Comparison of ENCODE assay signal across 19 cellular contexts in the genomic region with DNA sequence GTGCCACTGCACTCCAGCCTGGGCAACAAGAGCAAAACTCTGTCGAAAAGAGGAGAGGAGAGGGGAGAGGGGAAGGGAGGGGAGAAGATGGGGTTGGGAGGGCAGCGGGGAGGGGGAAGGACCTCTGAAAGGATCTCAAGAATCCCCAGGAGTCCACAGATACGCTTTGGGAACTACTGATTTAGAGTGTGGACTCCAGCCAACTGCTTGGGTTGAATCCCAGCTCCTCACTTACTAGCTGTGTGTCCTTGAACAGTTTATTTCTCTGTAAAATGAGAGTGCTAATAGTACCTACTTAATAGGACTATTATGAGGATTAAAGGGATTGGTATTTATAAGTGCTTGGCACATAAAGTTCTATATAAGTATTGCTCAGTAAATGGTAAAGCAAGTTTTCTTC.
"Had no signal": no experiment of that assay in that cellular context is flagged by ENCODE, and none has a peak within 500 bp of the region (broad histone marks: within the 10 kb centered on the region; RNA-seq: fewer than 3 reads in every experiment).

No MANE protein-coding gene starts in this region.

- H3K4me3 ChIP-seq: adrenal gland, ascending aorta, colonic mucosa, dorsolateral prefrontal cortex, esophagus muscularis mucosa, heart left ventricle, sigmoid colon, smooth muscle cell, upper lobe of right lung had no signal

- H3K27me3 Mint-ChIP-seq: activated naive CD8-positive, alpha-beta T cell; activated T-cell treated with anti-CD3 and anti-CD28 coated beads, Interleukin-2, amount 50 U/mL, for 24 hours; activated T-helper 17 cell treated with anti-CD3 and anti-CD28 coated beads, Interleukin-2, amount 50 U/mL, for 72 hours; effector memory CD8-positive, alpha-beta T cell; naive B cell had no signal

- H3K27me3 ChIP-seq: adrenal gland, ascending aorta, brain microvascular endothelial cell, colonic mucosa, dorsolateral prefrontal cortex, esophagus muscularis mucosa, heart left ventricle, sigmoid colon, upper lobe of right lung had no signal

- H3K9me3 Mint-ChIP-seq: activated T-cell treated with anti-CD3 and anti-CD28 coated beads, Interleukin-2, amount 50 U/mL, for 24 hours; activated T-helper 17 cell treated with anti-CD3 and anti-CD28 coated beads, Interleukin-2, amount 50 U/mL, for 72 hours; effector memory CD8-positive, alpha-beta T cell; naive B cell; WTC11 had no signal

- H3K27ac ChIP-seq: adrenal gland, ascending aorta, brain microvascular endothelial cell, colonic mucosa, dorsolateral prefrontal cortex, esophagus muscularis mucosa, heart left ventricle, sigmoid colon, upper lobe of right lung had no signal

- H3K4me1 ChIP-seq: ascending aorta, upper lobe of right lung had no signal

- DNase-seq: activated T-cell treated with anti-CD3 and anti-CD28 coated beads, Interleukin-2, amount 50 U/mL, for 24 hours; brain microvascular endothelial cell; colonic mucosa; dorsolateral prefrontal cortex; effector memory CD8-positive, alpha-beta T cell; naive B cell; sigmoid colon; stimulated activated CD4-positive, alpha-beta T cell treated with anti-CD3 and anti-CD28 coated beads, Interleukin-15, amount 100 ng/mL, for 24 hours; stimulated activated naive CD4-positive, alpha-beta T cell treated with Interleukin-2 at 50 U/mL for 16 hours; T-helper 1 cell; upper lobe of right lung had no signal

- H3K4me2 ChIP-seq: smooth muscle cell had no signal

- ATAC-seq: activated T-helper 17 cell treated with anti-CD3 and anti-CD28 coated beads, Interleukin-2, amount 50 U/mL, for 72 hours; effector memory CD8-positive, alpha-beta T cell; upper lobe of right lung; WTC11 had no signal

- H3K9me3 ChIP-seq: adrenal gland, ascending aorta, colonic mucosa, esophagus muscularis mucosa, heart left ventricle, sigmoid colon, upper lobe of right lung had no signal

- H3K36me3 ChIP-seq: adrenal gland, ascending aorta, brain microvascular endothelial cell, colonic mucosa, sigmoid colon, upper lobe of right lung had no signal

- H3K4me3 Mint-ChIP-seq: activated naive CD8-positive, alpha-beta T cell; activated T-cell treated with anti-CD3 and anti-CD28 coated beads, Interleukin-2, amount 50 U/mL, for 24 hours; activated T-helper 17 cell treated with anti-CD3 and anti-CD28 coated beads, Interleukin-2, amount 50 U/mL, for 72 hours; effector memory CD8-positive, alpha-beta T cell; naive B cell; WTC11 had no signal

- H3K27ac Mint-ChIP-seq: activated naive CD8-positive, alpha-beta T cell; activated T-cell treated with anti-CD3 and anti-CD28 coated beads, Interleukin-2, amount 50 U/mL, for 24 hours; activated T-helper 17 cell treated with anti-CD3 and anti-CD28 coated beads, Interleukin-2, amount 50 U/mL, for 72 hours; WTC11 had no signal

- H3K36me3 Mint-ChIP-seq: naive B cell, WTC11 had no signal
